ENCODE assay signal across 28 cellular contexts in the genomic region with DNA sequence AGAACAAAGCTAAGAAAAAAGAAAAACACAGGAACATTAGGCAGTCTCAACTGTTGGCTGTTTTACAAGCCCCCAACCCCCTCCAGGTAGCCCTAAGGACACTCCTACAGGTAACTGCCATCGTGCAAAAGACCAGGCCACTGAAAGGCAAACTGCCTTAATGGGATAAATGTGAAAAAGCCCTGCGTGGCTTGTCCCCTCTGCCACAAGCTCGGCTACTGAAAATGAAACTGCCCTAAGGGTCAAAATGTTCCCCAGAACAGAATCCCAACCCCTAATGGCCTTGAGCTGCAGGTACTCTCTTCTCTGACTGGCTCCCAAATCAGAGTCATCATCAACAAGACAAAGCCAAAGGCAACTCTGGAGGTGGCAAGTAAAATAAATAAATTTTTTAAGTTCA.
DNase-seq lines count a peak whose midpoint lies in the region; ATAC-seq and TF ChIP-seq lines count a peak whose summit lies in the region.
"Had no signal": no experiment of that assay in that cellular context is flagged by ENCODE, and none has a peak within 500 bp of the region (broad histone marks: within the 10 kb centered on the region; RNA-seq: fewer than 3 reads in every experiment).

No MANE protein-coding gene starts in this region.

- peaks cover 15% of the 10 kb centered on the region for H3F3A ChIP-seq in Loucy (ENCODE audit: low read depth)

- H4K20me1 ChIP-seq in BLaER1 (no peaks in the 10 kb centered on the region), DND-41 (ENCODE audit: insufficient read depth, low read length) (no peaks in the 10 kb centered on the region), Loucy (ENCODE audit: insufficient read depth, low read length, poor library complexity, severe bottlenecking) (no peaks in the 10 kb centered on the region)

- peaks cover 26% of the 10 kb centered on the region for H3K4me1 Mint-ChIP-seq in memory B cell
- H3K4me1 Mint-ChIP-seq: WTC11 had no signal

- H3K9ac ChIP-seq in BLaER1: no peak overlapping the region
- H3K9ac ChIP-seq in DND-41 (ENCODE audit: low read depth, low read length): no peak overlapping the region
- peak overlapping the region; percentile 77 for H3K9ac ChIP-seq in Loucy (ENCODE audit: low read depth, low read length, poor library complexity, severe bottlenecking)

- H3K36me3 ChIP-seq in BLaER1 (no peaks in the 10 kb centered on the region), DND-41 (ENCODE audit: insufficient read depth, low read length) (no peaks in the 10 kb centered on the region), Loucy (ENCODE audit: insufficient read depth, low read length) (no peaks in the 10 kb centered on the region; the same call in 1 of the 2 replicates)
- H3K36me3 ChIP-seq: esophagus squamous epithelium, heart left ventricle, sigmoid colon, SJSA1, tibial nerve had no signal

- H3K36me3 Mint-ChIP-seq in memory B cell: no peaks in the 10 kb centered on the region

- no peak overlapping the region for H3K27ac Mint-ChIP-seq in memory B cell
- H3K27ac Mint-ChIP-seq: WTC11 had no signal

- no peaks in the 10 kb centered on the region for H3K9me3 Mint-ChIP-seq in memory B cell

- DNase-seq in DND-41 (no peak), memory B cell (ENCODE audit: low spot score in 2 of 2) (no peak), islet precursor cell (no peak), A172 (ENCODE audit: low spot score) (no peak)
- no peak for DNase-seq in activated CD4-positive, alpha-beta T cell treated with anti-CD3 and anti-CD28 coated beads, Interleukin-2, amount 50 U/mL, for 48 hours
- DNase-seq: activated CD4-positive, alpha-beta T cell treated with anti-CD3 and anti-CD28 coated beads, Interleukin-2, amount 50 U/mL, for 1 hour; activated naive CD4-positive, alpha-beta T cell treated with anti-CD3 and anti-CD28 coated beads, Interleukin-2, amount 10 ng/mL, durations not matched to agents 7 days and 5 days; Caco-2; DMS79; dorsolateral prefrontal cortex; esophagus squamous epithelium; foreskin keratinocyte; H7; heart left ventricle; Karpas-422; kidney; left ventricle myocardium superior; occipital lobe; sigmoid colon; stimulated activated CD4-positive, alpha-beta T cell treated with anti-CD3 and anti-CD28 coated beads, Interleukin-12 subunit alpha, Interleukin-12 subunit beta, amount 100 ng/mL, for 4 hours; stimulated activated CD4-positive, alpha-beta T cell treated with anti-CD3 and anti-CD28 coated beads, Interleukin-4, amount 100 ng/mL, for 24 hours; T-helper 1 cell had no signal

- H3K27ac ChIP-seq in BLaER1 (peak overlapping the region; percentile 82; the same call in 1 of the 2 replicates), DND-41 (ENCODE audit: low read length) (peak overlapping the region; percentile 91)
- H3K27ac ChIP-seq: dorsolateral prefrontal cortex, esophagus squamous epithelium, foreskin keratinocyte, heart left ventricle, sigmoid colon, SJSA1, tibial nerve had no signal

- H3K4me3 ChIP-seq in BLaER1 (no peak overlapping the region), DND-41 (ENCODE audit: low read depth in 1 of 2, low read length in 2 of 2) (no peak overlapping the region), Loucy (ENCODE audit: low read length, poor library complexity, severe bottlenecking) (no peak overlapping the region)
- H3K4me3 ChIP-seq: dorsolateral prefrontal cortex, esophagus squamous epithelium, heart left ventricle, sigmoid colon, SJSA1, tibial nerve had no signal

- H3K4me2 ChIP-seq in BLaER1 (peak overlapping the region; percentile 65), DND-41 (ENCODE audit: insufficient read depth, low read length) (no peak overlapping the region), Loucy (ENCODE audit: low read depth, low read length, poor library complexity, severe bottlenecking) (peak overlapping the region; percentile 64)

- TF ChIP-seq CTCF in DND-41 (IDR thresholded peaks at IDR 0.05; ENCODE audit: borderline replicate concordance, extremely low read depth, low read length, poor library complexity, severe bottlenecking) (no peak), Loucy (conservative IDR thresholded peaks at IDR 0.05; ENCODE audit: low read length) (no peak)

- no peaks in the 10 kb centered on the region for H3K79me2 ChIP-seq in DND-41 (ENCODE audit: insufficient read depth, low read length)
- H3K79me2 ChIP-seq in Loucy (ENCODE audit: insufficient read depth, low read length): no peaks in the 10 kb centered on the region

- H3K27me3 ChIP-seq in BLaER1 (peaks cover 61% of the 10 kb centered on the region), DND-41 (ENCODE audit: insufficient read depth, low read length, poor library complexity) (no peaks in the 10 kb centered on the region), Loucy (ENCODE audit: insufficient read depth, low read length, poor library complexity, severe bottlenecking) (no peaks in the 10 kb centered on the region)
- H3K27me3 ChIP-seq: foreskin keratinocyte, sigmoid colon, SJSA1 had no signal

- H3K4me3 Mint-ChIP-seq in memory B cell: peak overlapping the region; percentile 1
- H3K4me3 Mint-ChIP-seq: activated naive CD4-positive, alpha-beta T cell treated with anti-CD3 and anti-CD28 coated beads, Interleukin-2, amount 10 ng/mL, durations not matched to agents 7 days and 5 days; WTC11 had no signal

- no peak for ATAC-seq in DND-41 (ENCODE audit: insufficient read depth, low read depth)
- ATAC-seq in memory B cell (ENCODE audit: low read depth): no peak
- ATAC-seq in activated CD4-positive, CD25-positive, alpha-beta regulatory T cell treated with anti-CD3 and anti-CD28 coated beads, Interleukin-2, amount 50 U/mL, for 24 hours: no peak
- ATAC-seq: foreskin keratinocyte, heart left ventricle, left ventricle myocardium superior, WTC11 had no signal

- H3K9me2 ChIP-seq in Loucy (replicated peaks; ENCODE audit: low read depth, low read length): no peaks in the 10 kb centered on the region

- H3K9me3 ChIP-seq in BLaER1 (peaks cover 30% of the 10 kb centered on the region), DND-41 (ENCODE audit: insufficient read depth, low read length, severe bottlenecking) (no peaks in the 10 kb centered on the region), Loucy (ENCODE audit: insufficient read depth, low read depth, low read length) (peaks cover 5% of the 10 kb centered on the region; the same call in 1 of the 2 replicates)
- H3K9me3 ChIP-seq: Caco-2, esophagus squamous epithelium, sigmoid colon, SJSA1, tibial nerve had no signal

- no peaks in the 10 kb centered on the region for H3K27me3 Mint-ChIP-seq in memory B cell
- H3K27me3 Mint-ChIP-seq: activated naive CD4-positive, alpha-beta T cell treated with anti-CD3 and anti-CD28 coated beads, Interleukin-2, amount 10 ng/mL, durations not matched to agents 7 days and 5 days had no signal

- peaks cover 25% of the 10 kb centered on the region for H3K4me1 ChIP-seq in BLaER1
- peaks cover 48% of the 10 kb centered on the region for H3K4me1 ChIP-seq in DND-41 (ENCODE audit: insufficient read depth, low read length)
- peaks cover 66% of the 10 kb centered on the region for H3K4me1 ChIP-seq in Loucy (ENCODE audit: insufficient read depth, low read length, poor library complexity, severe bottlenecking)
- H3K4me1 ChIP-seq: Caco-2, sigmoid colon, SJSA1, tibial nerve had no signal

- H2AFZ ChIP-seq in DND-41 (ENCODE audit: low read depth, low read length) (no peak overlapping the region), Loucy (ENCODE audit: low read length) (no peak overlapping the region)
